15 cellular contexts compared by ENCODE assay signal in the genomic region with DNA sequence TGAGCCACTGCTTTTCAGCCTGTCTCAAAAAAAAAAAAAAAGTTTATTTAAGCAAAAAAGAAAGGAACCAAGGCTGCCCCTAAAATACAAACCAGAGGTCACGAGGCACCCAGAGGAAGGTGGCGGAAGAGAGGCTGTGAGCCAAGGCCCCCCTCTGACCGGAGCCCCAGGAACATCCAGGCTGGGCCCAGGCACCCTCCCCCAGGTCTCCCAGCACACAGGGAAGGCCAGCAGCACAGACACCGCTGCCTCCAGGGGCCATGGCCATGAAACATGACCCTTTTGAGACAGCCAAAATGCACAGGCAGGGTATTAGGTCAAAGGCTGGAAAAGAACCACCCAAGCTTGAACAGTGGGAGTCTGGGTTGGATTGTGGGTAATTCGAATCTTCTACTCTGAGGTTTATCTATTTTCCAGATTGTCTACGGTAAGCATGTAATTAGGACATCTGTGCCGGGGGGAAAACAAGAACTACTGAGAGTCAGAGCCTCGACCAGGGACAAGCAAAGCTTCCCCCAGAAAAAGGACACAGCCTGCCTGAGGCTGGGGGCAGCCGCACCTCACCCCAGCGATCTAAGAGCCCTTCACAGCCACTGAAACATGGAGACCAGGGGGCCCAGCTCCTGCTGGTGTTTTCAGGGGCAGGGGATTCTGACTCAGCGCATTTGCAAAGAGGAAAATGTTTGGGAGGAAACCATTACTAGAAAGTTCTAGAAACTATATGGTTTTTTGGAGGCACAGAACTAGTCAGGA. TPM values are rescaled to one million over a fixed set of nuclear protein-coding genes. Genes with fewer than 3 reads are reported as not detected.
DNase-seq lines count a peak whose midpoint lies in the region; ATAC-seq and TF ChIP-seq lines count a peak whose summit lies in the region.
"Had no signal": no experiment of that assay in that cellular context is flagged by ENCODE, and none has a peak within 500 bp of the region (broad histone marks: within the 10 kb centered on the region; RNA-seq: fewer than 3 reads in every experiment).

No MANE protein-coding gene starts in this region.

- H3K27me3 ChIP-seq in muscle layer of duodenum (ENCODE audit: low read depth, low read length) = no peaks in the 10 kb centered on the region
- H3K27me3 ChIP-seq in mammary epithelial cell (ENCODE audit: insufficient read depth, low read length) = no peaks in the 10 kb centered on the region

- H3K79me2 ChIP-seq in mammary epithelial cell (ENCODE audit: insufficient read depth, low read length) = no peaks in the 10 kb centered on the region

- intact Hi-C loops in dendritic cell treated with granulocyte-macrophage colony-stimulating factor and Interleukin-4, amounts not matched to agents 40 ng/mL and 50 ng/mL, for 4 days (cut with micrococcal nuclease) = loop anchor here (5.0 kb wide), 1 partner anchor 42 kb away; a partner anchor contains a TSS
- intact Hi-C loops in mammary epithelial cell (cut with micrococcal nuclease) = no loop called here

- 82% methylated on average over 11 of the region's 11 CpGs for WGBS in mammary epithelial cell (ENCODE audit: low coverage, missing lambda C conversion rate)

- H3K9me3 ChIP-seq in muscle layer of duodenum (ENCODE audit: control insufficient read depth in 1 of 2, low read length in 2 of 2) (no peaks in the 10 kb centered on the region), mammary epithelial cell (replicated peaks; ENCODE audit: insufficient read depth, low read length) (no peaks in the 10 kb centered on the region)

- H3K27me3 Mint-ChIP-seq in activated naive CD8-positive, alpha-beta T cell = no peaks in the 10 kb centered on the region
- no peaks in the 10 kb centered on the region for H3K27me3 Mint-ChIP-seq in activated naive CD8-positive, alpha-beta T cell treated with anti-CD3 and anti-CD28 coated beads for 36 hours
- H3K27me3 Mint-ChIP-seq in dendritic cell treated with granulocyte-macrophage colony-stimulating factor and Interleukin-4, amounts not matched to agents 40 ng/mL and 50 ng/mL, for 4 days = peaks cover 5% of the 10 kb centered on the region
- H3K27me3 Mint-ChIP-seq in type B pancreatic cell = no peaks in the 10 kb centered on the region
- H3K27me3 Mint-ChIP-seq: activated CD4-positive, alpha-beta memory T cell treated with anti-CD3 and anti-CD28 coated beads, Interleukin-2, amount 10 ng/mL, durations not matched to agents 7 days and 5 days; natural killer cell treated with Interleukin-12 subunit alpha and Interleukin-12 subunit beta and Interleukin-15 and Interleukin-18, amount 100 ng/mL, for 72 hours had no signal

- dilution Hi-C loops in mammary epithelial cell (cut with HindIII; ENCODE audit: low sequenced_read_pairs) = loop anchor here (5.0 kb wide), 1 partner anchor 68 kb away; no protein-coding TSS in a partner anchor

- no peaks in the 10 kb centered on the region for H3K9me3 Mint-ChIP-seq in activated naive CD8-positive, alpha-beta T cell (ENCODE audit: low read depth)
- H3K9me3 Mint-ChIP-seq in activated naive CD8-positive, alpha-beta T cell treated with anti-CD3 and anti-CD28 coated beads for 36 hours = no peaks in the 10 kb centered on the region
- H3K9me3 Mint-ChIP-seq in dendritic cell treated with granulocyte-macrophage colony-stimulating factor and Interleukin-4, amounts not matched to agents 40 ng/mL and 50 ng/mL, for 4 days = no peaks in the 10 kb centered on the region
- H3K9me3 Mint-ChIP-seq in type B pancreatic cell = no peaks in the 10 kb centered on the region
- H3K9me3 Mint-ChIP-seq: activated CD4-positive, alpha-beta memory T cell treated with anti-CD3 and anti-CD28 coated beads, Interleukin-2, amount 10 ng/mL, durations not matched to agents 7 days and 5 days; natural killer cell treated with Interleukin-12 subunit alpha and Interleukin-12 subunit beta and Interleukin-15 and Interleukin-18, amount 100 ng/mL, for 72 hours had no signal

- H3K36me3 Mint-ChIP-seq in activated naive CD8-positive, alpha-beta T cell = no peaks in the 10 kb centered on the region
- no peaks in the 10 kb centered on the region for H3K36me3 Mint-ChIP-seq in activated naive CD8-positive, alpha-beta T cell treated with anti-CD3 and anti-CD28 coated beads for 36 hours
- peaks cover 13% of the 10 kb centered on the region for H3K36me3 Mint-ChIP-seq in dendritic cell treated with granulocyte-macrophage colony-stimulating factor and Interleukin-4, amounts not matched to agents 40 ng/mL and 50 ng/mL, for 4 days (ENCODE audit: low read depth)
- no peaks in the 10 kb centered on the region for H3K36me3 Mint-ChIP-seq in type B pancreatic cell
- H3K36me3 Mint-ChIP-seq: natural killer cell treated with Interleukin-12 subunit alpha and Interleukin-12 subunit beta and Interleukin-15 and Interleukin-18, amount 100 ng/mL, for 72 hours had no signal

- H4K20me1 ChIP-seq in mammary epithelial cell (ENCODE audit: insufficient read depth, low read length) = no peaks in the 10 kb centered on the region

- H2AFZ ChIP-seq in mammary epithelial cell (ENCODE audit: low read depth, low read length) = no peak overlapping the region

- no peak overlapping the region for H3K4me3 Mint-ChIP-seq in activated naive CD8-positive, alpha-beta T cell
- no peak overlapping the region for H3K4me3 Mint-ChIP-seq in activated naive CD8-positive, alpha-beta T cell treated with anti-CD3 and anti-CD28 coated beads for 36 hours
- H3K4me3 Mint-ChIP-seq in dendritic cell treated with granulocyte-macrophage colony-stimulating factor and Interleukin-4, amounts not matched to agents 40 ng/mL and 50 ng/mL, for 4 days = no peak overlapping the region
- H3K4me3 Mint-ChIP-seq in type B pancreatic cell = peak overlapping the region; percentile 52
- H3K4me3 Mint-ChIP-seq: activated CD4-positive, alpha-beta memory T cell treated with anti-CD3 and anti-CD28 coated beads, Interleukin-2, amount 10 ng/mL, durations not matched to agents 7 days and 5 days; natural killer cell treated with Interleukin-12 subunit alpha and Interleukin-12 subunit beta and Interleukin-15 and Interleukin-18, amount 100 ng/mL, for 72 hours had no signal

- H3K27ac Mint-ChIP-seq in activated naive CD8-positive, alpha-beta T cell = peak overlapping the region; percentile 17
- no peak overlapping the region for H3K27ac Mint-ChIP-seq in activated naive CD8-positive, alpha-beta T cell treated with anti-CD3 and anti-CD28 coated beads for 36 hours
- H3K27ac Mint-ChIP-seq in dendritic cell treated with granulocyte-macrophage colony-stimulating factor and Interleukin-4, amounts not matched to agents 40 ng/mL and 50 ng/mL, for 4 days = peak overlapping the region; percentile 89
- peak overlapping the region; percentile 86 for H3K27ac Mint-ChIP-seq in type B pancreatic cell
- H3K27ac Mint-ChIP-seq: activated CD4-positive, alpha-beta memory T cell treated with anti-CD3 and anti-CD28 coated beads, Interleukin-2, amount 10 ng/mL, durations not matched to agents 7 days and 5 days; natural killer cell treated with Interleukin-12 subunit alpha and Interleukin-12 subunit beta and Interleukin-15 and Interleukin-18, amount 100 ng/mL, for 72 hours had no signal

- H3K4me1 ChIP-seq in muscle layer of duodenum (ENCODE audit: control insufficient read depth in 1 of 2, insufficient read depth in 2 of 2, low read length in 2 of 2) (peaks cover 0 to 9% of the 10 kb centered on the region in 2 donors), mammary epithelial cell (ENCODE audit: insufficient read depth, low read length) (peaks cover 30% of the 10 kb centered on the region)

- no TSS peak for BruUV-seq in mammary epithelial cell (replicated peaks; lab: Mats Ljungman, UMichigan)

- peaks cover 12% of the 10 kb centered on the region for H3K4me1 Mint-ChIP-seq in activated naive CD8-positive, alpha-beta T cell (ENCODE audit: low read depth)
- peaks cover 11% of the 10 kb centered on the region for H3K4me1 Mint-ChIP-seq in activated naive CD8-positive, alpha-beta T cell treated with anti-CD3 and anti-CD28 coated beads for 36 hours
- peaks cover 53% of the 10 kb centered on the region for H3K4me1 Mint-ChIP-seq in dendritic cell treated with granulocyte-macrophage colony-stimulating factor and Interleukin-4, amounts not matched to agents 40 ng/mL and 50 ng/mL, for 4 days (ENCODE audit: low read depth)
- H3K4me1 Mint-ChIP-seq in type B pancreatic cell (ENCODE audit: unreplicated experiment) = peaks cover 16% of the 10 kb centered on the region

- in situ Hi-C loops in mammary epithelial cell (cut with MboI; ENCODE audit: low sequenced_read_pairs in 2 of 2) = no loop called here

- DNase-seq in activated naive CD8-positive, alpha-beta T cell treated with anti-CD3 and anti-CD28 coated beads for 36 hours = no peak
- no peak for DNase-seq in type B pancreatic cell (ENCODE audit: extremely low spot score, unreplicated experiment)
- DNase-seq in mammary epithelial cell = no peak
- DNase-seq in stimulated activated naive CD4-positive, alpha-beta T cell (lab: John Stamatoyannopoulos, UW) = no peak
- DNase-seq: activated CD4-positive, alpha-beta memory T cell treated with anti-CD3 and anti-CD28 coated beads, Interleukin-2, amount 10 ng/mL, durations not matched to agents 7 days and 5 days; activated gamma-delta T cell treated with Interleukin-2 at 50 U/mL for 16 hours; DMS153; MM.1S; NCI-H2171; T-helper 9 cell had no signal

- TF ChIP-seq CTCF in type B pancreatic cell (conservative IDR thresholded peaks at IDR 0.05) (no peak), mammary epithelial cell (conservative IDR thresholded peaks at IDR 0.05 in 1 of 2, IDR thresholded peaks at IDR 0.05 in 1 of 2; ENCODE audit: extremely low read depth in 1 of 2, insufficient read depth in 1 of 2, low read depth in 1 of 2, low read length in 2 of 2) (no peak)

- H3K4me3 ChIP-seq in muscle layer of duodenum (ENCODE audit: low read depth in 1 of 2, low read length in 2 of 2) = no peak overlapping the region
- no peak overlapping the region for H3K4me3 ChIP-seq in mammary epithelial cell (replicated peaks in 1 of 3; ENCODE audit: insufficient read depth in 1 of 3, low read depth in 2 of 3, low read length in 3 of 3)

- no peak for ATAC-seq in GM21529 (IDR thresholded peaks at IDR 0.05; ENCODE audit: unreplicated experiment)
- ATAC-seq: natural killer cell treated with Interleukin-12 subunit alpha and Interleukin-12 subunit beta and Interleukin-15 and Interleukin-18, amount 100 ng/mL, for 72 hours had no signal

- CTCF ChIA-PET in mammary epithelial cell (lab: Charles Lee; ENCODE audit: low non-redundant PET) = no interaction called here

- H3K9ac ChIP-seq in mammary epithelial cell (ENCODE audit: insufficient read depth, low read length) = no peak overlapping the region

- peak overlapping the region; percentile 56 for H3K27ac ChIP-seq in muscle layer of duodenum (ENCODE audit: low read length)
- H3K27ac ChIP-seq in mammary epithelial cell (ENCODE audit: insufficient read depth, low read depth, low read length) = no peak overlapping the region

- H3K36me3 ChIP-seq in muscle layer of duodenum (ENCODE audit: control insufficient read depth in 1 of 2, insufficient read depth in 2 of 2, low read length in 2 of 2) (no peaks in the 10 kb centered on the region), mammary epithelial cell (ENCODE audit: insufficient read depth, low read length) (no peaks in the 10 kb centered on the region)

- no peak overlapping the region for H3K4me2 ChIP-seq in mammary epithelial cell (ENCODE audit: insufficient read depth, low read depth, low read length)

RNA-seq across cellular contexts. Expression of a gene that starts 8.4 kb away (rescaled TPM):
- total RNA-seq in activated naive CD8-positive, alpha-beta T cell treated with anti-CD3 and anti-CD28 coated beads for 36 hours = 1 to 10 TPM in 1 of 2 experiments, under 1 TPM in 1; 0.82 to 1.5 TPM
- total RNA-seq in type B pancreatic cell (ENCODE audit: low replicate concordance) (4.8 and 5.7 TPM in 2 replicates), mammary epithelial cell (1 to 10 TPM; 5.7 to 6.8 TPM)
- 2.1 TPM for polyA plus RNA-seq in mammary epithelial cell
- polyA minus RNA-seq in mammary epithelial cell = not detected

RNA-seq across cellular contexts. Expression of a gene that starts 35.5 kb away (rescaled TPM):
- total RNA-seq in activated naive CD8-positive, alpha-beta T cell treated with anti-CD3 and anti-CD28 coated beads for 36 hours = 1 to 10 TPM; 6.5 to 7.3 TPM
- total RNA-seq in type B pancreatic cell (ENCODE audit: low replicate concordance) (49.8 and 67.1 TPM in 2 replicates), mammary epithelial cell (10 to 100 TPM; 21.7 to 22.0 TPM)
- polyA plus RNA-seq in mammary epithelial cell = 16.6 TPM
- polyA minus RNA-seq in mammary epithelial cell = 55.9 TPM

RNA-seq across cellular contexts. Expression of a gene that starts 42.0 kb away (rescaled TPM):
- total RNA-seq in activated naive CD8-positive, alpha-beta T cell treated with anti-CD3 and anti-CD28 coated beads for 36 hours = 10 to 100 TPM; 12.3 to 12.4 TPM
- 24.0 and 24.3 TPM in 2 replicates for total RNA-seq in type B pancreatic cell (ENCODE audit: low replicate concordance)
- total RNA-seq in mammary epithelial cell = 10 to 100 TPM; 10.2 to 15.7 TPM
- polyA plus RNA-seq in mammary epithelial cell = 19.6 TPM
- polyA minus RNA-seq in mammary epithelial cell = 22.2 TPM

RNA-seq across cellular contexts. Expression of a gene that starts 55.1 kb away (rescaled TPM):
- 10 to 100 TPM; 67.8 to 68.5 TPM for total RNA-seq in activated naive CD8-positive, alpha-beta T cell treated with anti-CD3 and anti-CD28 coated beads for 36 hours
- total RNA-seq in type B pancreatic cell (ENCODE audit: low replicate concordance) (84.3 and 86.1 TPM in 2 replicates), mammary epithelial cell (100 to 1,000 TPM; 100 to 118 TPM)
- polyA plus RNA-seq in mammary epithelial cell = 48.1 TPM
- polyA minus RNA-seq in mammary epithelial cell = 150 TPM
